Comparison of ENCODE assay signal across 1 cellular context in genomic region chr17:1714980-1715802, GRCh38.
A peak's percentile ranks its signal among the peaks of the same experiment; 100 is the strongest.
TF ChIP-seq lines count a peak whose summit lies in the region.

No MANE protein-coding gene starts in this region.

TF ChIP-seq in HepG2, 621 proteins besides CTCF, POLR2A, EP300 and RAD21 (continued from another document and continues in another):
- peak; percentile 44; the same call in 1 of the 2 replicates for TF ChIP-seq THAP9 (CRISPR knock-in tag; IDR thresholded peaks at IDR 0.05; ENCODE audit: borderline replicate concordance)
- peak; percentile 5; the same call in 1 of the 2 replicates for TF ChIP-seq ZBTB20 (CRISPR knock-in tag; IDR thresholded peaks at IDR 0.05; ENCODE audit: borderline replicate concordance, low read depth)
- TF ChIP-seq STAG1 (CRISPR knock-in tag; IDR thresholded peaks at IDR 0.05): no peak
- no peak for TF ChIP-seq ZNF572 (CRISPR knock-in tag; IDR thresholded peaks at IDR 0.05)
- TF ChIP-seq NFKBIZ (CRISPR knock-in tag; IDR thresholded peaks at IDR 0.05): no peak; the same call in 1 of the 2 replicates
- no peak for TF ChIP-seq MLXIP (CRISPR knock-in tag; IDR thresholded peaks at IDR 0.05; ENCODE audit: borderline replicate concordance)
- peak; percentile 56 for TF ChIP-seq ZNF740 (CRISPR knock-in tag; IDR thresholded peaks at IDR 0.05)
- TF ChIP-seq PCBP1 (IDR thresholded peaks at IDR 0.05; ENCODE audit: borderline replicate concordance, low read depth, low read length): peak; percentile 84; the same call in 1 of the 2 replicates
- TF ChIP-seq ZNF839 (CRISPR knock-in tag; IDR thresholded peaks at IDR 0.05; ENCODE audit: borderline replicate concordance): no peak
- TF ChIP-seq AHDC1 (CRISPR knock-in tag; IDR thresholded peaks at IDR 0.05; ENCODE audit: borderline replicate concordance): 0 out of 2 replicates have a peak, but pooled peaks have one; percentile 41
- TF ChIP-seq AGO2 (optimal IDR thresholded peaks at IDR 0.05; ENCODE audit: low read depth, low read length): peak; percentile 72
- TF ChIP-seq NKX3-1 (CRISPR knock-in tag; IDR thresholded peaks at IDR 0.05): no peak
- no peak; the same call in 1 of the 2 replicates for TF ChIP-seq IKZF5 (CRISPR knock-in tag; IDR thresholded peaks at IDR 0.05)
- TF ChIP-seq FOSL2 (CRISPR knock-in tag; IDR thresholded peaks at IDR 0.05): peak; percentile 92
- 0 out of 2 replicates have a peak, but pooled peaks have one; percentile 45 for TF ChIP-seq SOX5 (CRISPR knock-in tag; IDR thresholded peaks at IDR 0.05; ENCODE audit: borderline replicate concordance)
- TF ChIP-seq ZNF607 (CRISPR knock-in tag; IDR thresholded peaks at IDR 0.05; ENCODE audit: borderline replicate concordance): no peak
- TF ChIP-seq MAFF (IDR thresholded peaks at IDR 0.05; ENCODE audit: low read depth, low read length): no peak
- no peak; the same call in 1 of the 2 replicates for TF ChIP-seq DPF2 (CRISPR knock-in tag; IDR thresholded peaks at IDR 0.05; ENCODE audit: borderline replicate concordance, low read depth)
- no peak for TF ChIP-seq NPAS2 (CRISPR knock-in tag; IDR thresholded peaks at IDR 0.05; ENCODE audit: borderline replicate concordance)
- TF ChIP-seq SNAI1 (CRISPR knock-in tag; IDR thresholded peaks at IDR 0.05; ENCODE audit: borderline replicate concordance): no peak
- TF ChIP-seq ZNF274 (CRISPR knock-in tag; IDR thresholded peaks at IDR 0.05): peak; percentile 45
- no peak for TF ChIP-seq ZNF615 (CRISPR knock-in tag; IDR thresholded peaks at IDR 0.05; ENCODE audit: borderline replicate concordance)
- TF ChIP-seq ZNF687 (CRISPR knock-in tag; IDR thresholded peaks at IDR 0.05): peak; percentile 65
- no peak for TF ChIP-seq LRRFIP1 (CRISPR knock-in tag; conservative IDR thresholded peaks at IDR 0.05)
- TF ChIP-seq MTERF4 (CRISPR knock-in tag; IDR thresholded peaks at IDR 0.05): 0 out of 2 replicates have a peak, but pooled peaks have one; percentile 33
- TF ChIP-seq FOXJ3 (CRISPR knock-in tag; IDR thresholded peaks at IDR 0.05; ENCODE audit: borderline replicate concordance): no peak
- TF ChIP-seq ZNF337 (CRISPR knock-in tag; IDR thresholded peaks at IDR 0.05; ENCODE audit: borderline replicate concordance, low read depth): no peak
- TF ChIP-seq SMAD9 (CRISPR knock-in tag; IDR thresholded peaks at IDR 0.05): no peak
- peak; percentile 17; the same call in 1 of the 2 replicates for TF ChIP-seq HNF4A (CRISPR knock-in tag; IDR thresholded peaks at IDR 0.05)
- no peak for TF ChIP-seq ZNF569 (CRISPR knock-in tag; IDR thresholded peaks at IDR 0.05; ENCODE audit: borderline replicate concordance)
- peak; percentile 56 for TF ChIP-seq GABPB1 (CRISPR knock-in tag; IDR thresholded peaks at IDR 0.05)
- 0 out of 2 replicates have a peak, but pooled peaks have one; percentile 41 for TF ChIP-seq MAZ (IDR thresholded peaks at IDR 0.05; ENCODE audit: borderline replicate concordance, low read depth, low read length)
- TF ChIP-seq MAZ (CRISPR knock-in tag; IDR thresholded peaks at IDR 0.05; ENCODE audit: low read depth): no peak; the same call in 1 of the 2 replicates
- no peak for TF ChIP-seq GABPA (IDR thresholded peaks at IDR 0.05; ENCODE audit: low read depth, low read length)
- no peak; the same call in 1 of the 2 replicates for TF ChIP-seq GABPA (CRISPR knock-in tag; IDR thresholded peaks at IDR 0.05; ENCODE audit: low read depth)
- TF ChIP-seq ZNF543 (CRISPR knock-in tag; IDR thresholded peaks at IDR 0.05): peak; percentile 70
- peak; percentile 35; the same call in 1 of the 2 replicates for TF ChIP-seq CBFB (CRISPR knock-in tag; IDR thresholded peaks at IDR 0.05)
- TF ChIP-seq PAF1 (CRISPR knock-in tag; IDR thresholded peaks at IDR 0.05): no peak
- TF ChIP-seq ELF3 (CRISPR knock-in tag; IDR thresholded peaks at IDR 0.05): no peak; the same call in 1 of the 2 replicates
- peak; percentile 40; the same call in 1 of the 2 replicates for TF ChIP-seq ATF7-NPFF (CRISPR knock-in tag; IDR thresholded peaks at IDR 0.05; ENCODE audit: low read depth)
- no peak for TF ChIP-seq TBL1XR1 (IDR thresholded peaks at IDR 0.05; ENCODE audit: borderline replicate concordance, low read length, partially characterized antibody)
